13 cellular contexts compared by ENCODE assay signal in genomic region chr2:8153258-8153718, GRCh38.
A peak's percentile ranks its signal among the peaks of the same experiment; 100 is the strongest.
DNase-seq lines count a peak whose midpoint lies in the region; ATAC-seq and TF ChIP-seq lines count a peak whose summit lies in the region.
"Had no signal": no experiment of that assay in that cellular context is flagged by ENCODE, and none has a peak within 500 bp of the region (broad histone marks: within the 10 kb centered on the region; RNA-seq: fewer than 3 reads in every experiment).

No MANE protein-coding gene starts in this region.

- intact Hi-C loops in OCI-LY7 (cut with micrococcal nuclease; ENCODE audit: unreplicated experiment) = no loop called here

- no peak overlapping the region for H3K27ac ChIP-seq in BLaER1 treated with 17β-estradiol and CSF1 and Interleukin-3, amounts not matched to agents 10 nM and 100 nM
- no peak overlapping the region for H3K27ac ChIP-seq in OCI-LY7 (ENCODE audit: low read depth, low read length, poor library complexity, severe bottlenecking)
- H3K27ac ChIP-seq in tibial nerve = no peak overlapping the region

- BruUV-seq in OCI-LY7 (replicated peaks; lab: Mats Ljungman, UMichigan) = no TSS peak

- no peaks in the 10 kb centered on the region for H3K9me2 ChIP-seq in OCI-LY7 (ENCODE audit: insufficient read depth, low read length)

- H3K4me2 ChIP-seq in BLaER1 treated with 17β-estradiol and CSF1 and Interleukin-3, amounts not matched to agents 10 nM and 100 nM = peak overlapping the region; percentile 36 to 79 (median 68); a peak in 21 of 22 replicates
- peak overlapping the region; percentile 70 for H3K4me2 ChIP-seq in OCI-LY7 (ENCODE audit: low read length)

- H3K79me2 ChIP-seq in OCI-LY7 (ENCODE audit: insufficient read depth, low read depth, low read length) = no peaks in the 10 kb centered on the region

- no peak for TF ChIP-seq POLR2A in tibial nerve (IDR thresholded peaks at IDR 0.05)

- peak overlapping the region; percentile 46; the same call in 1 of the 2 replicates for H2AFZ ChIP-seq in OCI-LY7 (ENCODE audit: low read length)

- no peaks in the 10 kb centered on the region for H4K20me1 ChIP-seq in BLaER1 treated with 17β-estradiol and CSF1 and Interleukin-3, amounts not matched to agents 10 nM and 100 nM
- H4K20me1 ChIP-seq in OCI-LY7 (ENCODE audit: insufficient read depth, low read length) = no peaks in the 10 kb centered on the region

- DNase-seq in OCI-LY7 (ENCODE audit: low spot score) = no peak
- no peak for DNase-seq in tibial nerve (ENCODE audit: low spot score in 2 of 2)
- no peak for DNase-seq in activated T-cell treated with anti-CD3 and anti-CD28 coated beads, Interleukin-2, amount 50 U/mL, for 48 hours
- no peak for DNase-seq in HPDE6-E6E7 (ENCODE audit: extremely low spot score)
- DNase-seq: activated naive CD4-positive, alpha-beta T cell; cerebellar nuclear complex; DMS79 treated with DMSO at 0.1 percent for 48 hours; mesendoderm; NCI-H187 had no signal

- H3K9ac ChIP-seq in BLaER1 treated with 17β-estradiol and CSF1 and Interleukin-3, amounts not matched to agents 10 nM and 100 nM = no peak overlapping the region

- no peak for TF ChIP-seq CTCF in OCI-LY7 (conservative IDR thresholded peaks at IDR 0.05; ENCODE audit: low read length)
- no peak for TF ChIP-seq CTCF in tibial nerve (IDR thresholded peaks at IDR 0.05)

- no peak overlapping the region for H3K4me3 ChIP-seq in BLaER1 treated with 17β-estradiol and CSF1 and Interleukin-3, amounts not matched to agents 10 nM and 100 nM
- H3K4me3 ChIP-seq in OCI-LY7 (ENCODE audit: low read depth, low read length, poor library complexity, severe bottlenecking) (peak overlapping the region; percentile 32), tibial nerve (no peak overlapping the region)

- WGBS in tibial nerve, 2 donors = 96 to 99% methylated on average over 8 of the region's 8 CpGs

- peaks cover 0 to 10% (median 0%) of the 10 kb centered on the region in 11 experiments; a peak in 5 of 22 replicates for H3K9me3 ChIP-seq in BLaER1 treated with 17β-estradiol and CSF1 and Interleukin-3, amounts not matched to agents 10 nM and 100 nM (replicated peaks in 1 of 11)
- H3K9me3 ChIP-seq in OCI-LY7 (ENCODE audit: low read length) (no peaks in the 10 kb centered on the region), tibial nerve (no peaks in the 10 kb centered on the region)

- TF ChIP-seq EP300 in tibial nerve (IDR thresholded peaks at IDR 0.05) = no peak

- H3K36me3 ChIP-seq in BLaER1 treated with 17β-estradiol and CSF1 and Interleukin-3, amounts not matched to agents 10 nM and 100 nM = no peaks in the 10 kb centered on the region
- H3K36me3 ChIP-seq in OCI-LY7 (ENCODE audit: insufficient read depth, low read length) (no peaks in the 10 kb centered on the region), tibial nerve (no peaks in the 10 kb centered on the region)

- POLR2A ChIA-PET in OCI-LY7 (lab: Charles Lee) = interaction anchor here (0.7 to 0.9 kb wide), 2 partner anchors 11 to 292 kb away, joined by 3 to 4 read pairs; no protein-coding TSS in a partner anchor

- peak; percentile 17 for ATAC-seq in GM19351 (IDR thresholded peaks at IDR 0.05; ENCODE audit: unreplicated experiment)
- ATAC-seq in HG02938 (IDR thresholded peaks at IDR 0.05; ENCODE audit: unreplicated experiment) = peak; percentile 26
- no peak for ATAC-seq in HG03045 (IDR thresholded peaks at IDR 0.05; ENCODE audit: unreplicated experiment)

- H3K27me3 ChIP-seq in BLaER1 treated with 17β-estradiol and CSF1 and Interleukin-3, amounts not matched to agents 10 nM and 100 nM = no peaks in the 10 kb centered on the region
- no peaks in the 10 kb centered on the region for H3K27me3 ChIP-seq in tibial nerve

- CTCF ChIA-PET in OCI-LY7 (lab: Charles Lee; ENCODE audit: unreplicated experiment) = interaction anchor here (0.6 to 1.2 kb wide), 3 partner anchors 38 to 996 kb away, joined by 3 read pairs; no protein-coding TSS in a partner anchor

- H3K4me1 ChIP-seq in BLaER1 treated with 17β-estradiol and CSF1 and Interleukin-3, amounts not matched to agents 10 nM and 100 nM = peaks cover 21 to 34% (median 32%) of the 10 kb centered on the region in 10 experiments
- peaks cover 28% of the 10 kb centered on the region for H3K4me1 ChIP-seq in OCI-LY7 (ENCODE audit: insufficient read depth, low read length, poor library complexity, severe bottlenecking)
- no peaks in the 10 kb centered on the region for H3K4me1 ChIP-seq in tibial nerve
